ENCODE assay signal across 7 cellular contexts in genomic region chr9:108702681-108703080, GRCh38.
"Had no signal": no experiment of that assay in that cellular context is flagged by ENCODE, and none has a peak within 500 bp of the region (broad histone marks: within the 10 kb centered on the region; RNA-seq: fewer than 3 reads in every experiment).

No MANE protein-coding gene starts in this region.

- H3K9ac ChIP-seq: GM23248 had no signal

- H3K4me3 ChIP-seq: GM23248, HAP-1 had no signal

- H2AFZ ChIP-seq: GM23248 had no signal

- H3K4me1 ChIP-seq: HAP-1 had no signal

- H3K27ac ChIP-seq: GM23248, HL-60 had no signal

- H3K9me3 ChIP-seq: HAP-1 had no signal

- H3K36me3 ChIP-seq: HAP-1 had no signal

- FAIRE-seq: HepG2 had no signal

- DNase-seq: GM23248, H7, HFFc6, KBM-7 had no signal
